Comparison of ENCODE assay signal across 8 cellular contexts in the genomic region with DNA sequence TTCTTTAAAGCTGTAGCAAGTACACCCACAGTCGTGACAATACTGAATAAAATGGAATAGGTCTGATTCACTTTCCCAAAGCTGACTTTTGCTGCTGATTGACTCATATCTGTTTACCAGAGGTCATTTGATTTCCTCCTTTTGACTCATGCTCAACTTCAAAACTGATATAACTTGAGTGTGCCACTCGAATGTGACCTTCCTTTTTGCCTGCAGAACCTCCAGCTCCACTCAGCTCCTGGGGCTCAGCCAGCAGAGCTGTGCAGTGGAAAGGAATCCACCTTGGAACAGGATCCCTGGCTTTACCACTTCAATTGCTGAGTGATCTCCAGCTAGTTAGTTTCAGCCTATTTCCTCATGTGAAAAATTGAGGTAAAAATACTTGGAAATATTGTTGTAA.
DNase-seq lines count a peak whose midpoint lies in the region; ATAC-seq lines count a peak whose summit lies in the region.

No MANE protein-coding gene starts in this region.

- H3K9me3 Mint-ChIP-seq in activated T-cell treated with anti-CD3 and anti-CD28 coated beads, Interleukin-2, amount 50 U/mL, for 4 hours: no peaks in the 10 kb centered on the region

- peaks cover 7% of the 10 kb centered on the region for H3K4me1 Mint-ChIP-seq in activated T-cell treated with anti-CD3 and anti-CD28 coated beads, Interleukin-2, amount 50 U/mL, for 4 hours (ENCODE audit: low read depth)

- H3K36me3 Mint-ChIP-seq in activated T-cell treated with anti-CD3 and anti-CD28 coated beads, Interleukin-2, amount 50 U/mL, for 4 hours (ENCODE audit: insufficient read depth): no peaks in the 10 kb centered on the region

- peak; percentile 25 for DNase-seq in stimulated activated CD4-positive, alpha-beta T cell treated with anti-CD3 and anti-CD28 coated beads, Interleukin-1b, Interleukin-23, amount 100 ng/mL, for 48 hours
- DNase-seq in stimulated activated CD4-positive, alpha-beta T cell treated with anti-CD3 and anti-CD28 coated beads, Interleukin-2, amount 100 ng/mL, for 48 hours: no peak
- DNase-seq in activated T-cell treated with anti-CD3 and anti-CD28 coated beads, Interleukin-2, amount 50 U/mL, for 4 hours: no peak
- DNase-seq in mucosa of gallbladder (ENCODE audit: low spot score): peak; percentile 54
- DNase-seq in NCI-H2171 (lab: John Stamatoyannopoulos, UW): no peak
- no peak for DNase-seq in ecto neural progenitor cell (ENCODE audit: low spot score)
- DNase-seq in GM19240 (ENCODE audit: insufficient read length, low spot score): no peak

- ATAC-seq in HG03095 (IDR thresholded peaks at IDR 0.05; ENCODE audit: unreplicated experiment): peak; percentile 73
- ATAC-seq in activated T-cell treated with anti-CD3 and anti-CD28 coated beads, Interleukin-2, amount 50 U/mL, for 4 hours: peak; percentile 52 to 61

- H3K27me3 Mint-ChIP-seq in activated T-cell treated with anti-CD3 and anti-CD28 coated beads, Interleukin-2, amount 50 U/mL, for 4 hours (ENCODE audit: low read depth): peaks cover 12% of the 10 kb centered on the region

- H3K4me3 Mint-ChIP-seq in activated T-cell treated with anti-CD3 and anti-CD28 coated beads, Interleukin-2, amount 50 U/mL, for 4 hours: no peak overlapping the region

Comparison
In these comparisons a context has a peak if more than half of its experiments do, and no peak if none do; other contexts are left out.
1. DNase-seq: peak in stimulated activated CD4-positive, alpha-beta T cell treated with anti-CD3 and anti-CD28 coated beads, Interleukin-1b, Interleukin-23, amount 100 ng/mL, for 48 hours (single experiment) and mucosa of gallbladder (single experiment); none in stimulated activated CD4-positive, alpha-beta T cell treated with anti-CD3 and anti-CD28 coated beads, Interleukin-2, amount 100 ng/mL, for 48 hours (0 of 2), activated T-cell treated with anti-CD3 and anti-CD28 coated beads, Interleukin-2, amount 50 U/mL, for 4 hours (single experiment), NCI-H2171 (single experiment), ecto neural progenitor cell (single experiment) and GM19240 (single experiment).